14 cellular contexts compared by ENCODE assay signal in the genomic region with DNA sequence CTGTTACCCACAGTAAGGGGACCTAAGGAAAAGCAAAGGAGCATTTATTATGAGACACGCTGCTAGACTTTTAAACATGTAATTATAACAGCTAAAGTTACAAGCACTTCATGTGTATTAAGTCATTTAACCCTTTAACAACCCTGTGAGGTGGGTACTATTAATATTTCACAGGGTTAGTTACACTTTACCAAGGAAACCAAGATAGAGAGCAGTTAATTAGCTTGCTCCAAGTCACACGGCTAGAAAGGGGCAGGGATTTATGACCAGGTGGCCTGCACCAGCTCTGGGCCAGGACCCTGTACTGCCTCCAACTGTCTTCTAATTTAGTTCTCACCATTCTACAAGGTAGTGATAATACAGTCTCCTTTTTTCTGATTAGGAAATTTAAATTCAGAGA.
DNase-seq lines count a peak whose midpoint lies in the region; ATAC-seq and TF ChIP-seq lines count a peak whose summit lies in the region.
"Had no signal": no experiment of that assay in that cellular context is flagged by ENCODE, and none has a peak within 500 bp of the region (broad histone marks: within the 10 kb centered on the region; RNA-seq: fewer than 3 reads in every experiment).

No MANE protein-coding gene starts in this region.

- DNase-seq in NCI-H69 (lab: John Stamatoyannopoulos, UW) (peak; percentile 39), endodermal cell (peak; percentile 30), mucosa of descending colon (no peak), Ammon's horn (ENCODE audit: low spot score) (no peak), substantia nigra (lab: John Stamatoyannopoulos, UW) (no peak)
- DNase-seq: central memory CD4-positive, alpha-beta T cell; effector memory CD8-positive, alpha-beta T cell; NCI-H1436 treated with DMSO at 0.1 percent for 48 hours; SIG-M5; T1000 had no signal

- H3K4me1 ChIP-seq in endodermal cell (ENCODE audit: control insufficient read depth, insufficient read depth, low read length) (peaks cover 12% of the 10 kb centered on the region), mucosa of descending colon (ENCODE audit: low read depth) (peaks cover 18% of the 10 kb centered on the region), stomach smooth muscle (ENCODE audit: control insufficient read depth, insufficient read depth, low read length) (peaks cover 58% of the 10 kb centered on the region)
- H3K4me1 ChIP-seq: BLaER1 had no signal

- no peak overlapping the region for H3K4me3 Mint-ChIP-seq in endodermal cell
- H3K4me3 Mint-ChIP-seq: activated naive CD4-positive, alpha-beta T cell treated with anti-CD3 and anti-CD28 coated beads, Interleukin-2, amount 50 U/mL, for 24 hours; effector memory CD8-positive, alpha-beta T cell had no signal

- H3K4me1 Mint-ChIP-seq in endodermal cell, result peaks cover 6% of the 10 kb centered on the region
- H3K4me1 Mint-ChIP-seq: activated naive CD4-positive, alpha-beta T cell treated with anti-CD3 and anti-CD28 coated beads, Interleukin-2, amount 50 U/mL, for 24 hours had no signal

- peaks cover 39% of the 10 kb centered on the region for H3K36me3 ChIP-seq in endodermal cell (ENCODE audit: control insufficient read depth, insufficient read depth, low read length)
- H3K36me3 ChIP-seq in mucosa of descending colon (ENCODE audit: low read depth), result no peaks in the 10 kb centered on the region
- no peaks in the 10 kb centered on the region for H3K36me3 ChIP-seq in stomach smooth muscle (ENCODE audit: control insufficient read depth in 2 of 2, insufficient read depth in 2 of 2, low read length in 2 of 2)
- H3K36me3 ChIP-seq: BLaER1 had no signal

- H3K9me3 ChIP-seq in endodermal cell (ENCODE audit: control insufficient read depth, low read length), result peaks cover 7% of the 10 kb centered on the region
- H3K9me3 ChIP-seq in mucosa of descending colon, result no peaks in the 10 kb centered on the region
- no peaks in the 10 kb centered on the region for H3K9me3 ChIP-seq in stomach smooth muscle (ENCODE audit: control insufficient read depth in 2 of 2, low read length in 2 of 2)
- H3K9me3 ChIP-seq: BLaER1 had no signal

- H3K9me3 Mint-ChIP-seq in endodermal cell, result no peaks in the 10 kb centered on the region
- H3K9me3 Mint-ChIP-seq: activated naive CD4-positive, alpha-beta T cell treated with anti-CD3 and anti-CD28 coated beads, Interleukin-2, amount 50 U/mL, for 24 hours; effector memory CD8-positive, alpha-beta T cell had no signal

- intact Hi-C loops in mucosa of descending colon (cut with DNase I, micrococcal nuclease), result no loop called here

- TF ChIP-seq CTCF in endodermal cell (conservative IDR thresholded peaks at IDR 0.05), result no peak
- TF ChIP-seq CTCF in mucosa of descending colon (IDR thresholded peaks at IDR 0.05), result no peak

- no peak overlapping the region for H3K27ac ChIP-seq in endodermal cell (ENCODE audit: low read depth, low read length)
- H3K27ac ChIP-seq in stomach smooth muscle (ENCODE audit: low read length), result peak overlapping the region; percentile 84
- no peak overlapping the region for H3K27ac ChIP-seq in substantia nigra (ENCODE audit: low read depth, low read length, poor library complexity, severe bottlenecking)
- H3K27ac ChIP-seq: BLaER1 had no signal

- no peaks in the 10 kb centered on the region for H3K27me3 Mint-ChIP-seq in endodermal cell (ENCODE audit: insufficient read depth)
- H3K27me3 Mint-ChIP-seq: activated naive CD4-positive, alpha-beta T cell treated with anti-CD3 and anti-CD28 coated beads, Interleukin-2, amount 50 U/mL, for 24 hours; effector memory CD8-positive, alpha-beta T cell had no signal

- H3K27me3 ChIP-seq in endodermal cell (ENCODE audit: control insufficient read depth, insufficient read depth, low read length, poor library complexity, severe bottlenecking) (no peaks in the 10 kb centered on the region), stomach smooth muscle (ENCODE audit: control insufficient read depth in 1 of 2, insufficient read depth in 2 of 2, low read length in 2 of 2) (no peaks in the 10 kb centered on the region)
- H3K27me3 ChIP-seq: BLaER1 had no signal

- ATAC-seq in mucosa of descending colon (peak; percentile 68), GM18867 (IDR thresholded peaks at IDR 0.05; ENCODE audit: unreplicated experiment) (no peak)
- ATAC-seq: effector memory CD8-positive, alpha-beta T cell had no signal

- H3K36me3 Mint-ChIP-seq in endodermal cell (ENCODE audit: low read depth), result peaks cover 17% of the 10 kb centered on the region
- H3K36me3 Mint-ChIP-seq: activated naive CD4-positive, alpha-beta T cell treated with anti-CD3 and anti-CD28 coated beads, Interleukin-2, amount 50 U/mL, for 24 hours had no signal

- H3K9ac ChIP-seq in endodermal cell (ENCODE audit: extremely low read depth, low read length, poor library complexity, severe bottlenecking), result no peak overlapping the region
- peak overlapping the region in 1 of 2 donors; percentile 34 for H3K9ac ChIP-seq in stomach smooth muscle (ENCODE audit: low read length in 2 of 2)
- H3K9ac ChIP-seq: BLaER1 had no signal

- H3K27ac Mint-ChIP-seq in endodermal cell, result no peak overlapping the region
- H3K27ac Mint-ChIP-seq: activated naive CD4-positive, alpha-beta T cell treated with anti-CD3 and anti-CD28 coated beads, Interleukin-2, amount 50 U/mL, for 24 hours; effector memory CD8-positive, alpha-beta T cell had no signal

- WGBS in endodermal cell (ENCODE audit: insufficient coverage in 1 of 2, insufficient read length in 1 of 2), 2 experiments, result 93% methylated on average over 2 of the region's 2 CpGs; no CpG with 5 or more reads in 1 of the 2 experiments

- H3K4me3 ChIP-seq in endodermal cell (ENCODE audit: low read length), result no peak overlapping the region
- H3K4me3 ChIP-seq in mucosa of descending colon, result no peak overlapping the region
- H3K4me3 ChIP-seq in stomach smooth muscle (ENCODE audit: low read length in 2 of 2), result no peak overlapping the region
- H3K4me3 ChIP-seq: BLaER1 had no signal

Comparison
In these comparisons a context has a peak if more than half of its experiments do, and no peak if none do; other contexts are left out.
1. DNase-seq: peak in NCI-H69 (single experiment) and endodermal cell (single experiment); none in mucosa of descending colon (0 of 3), Ammon's horn (single experiment) and substantia nigra (0 of 49).